Comparison of ENCODE assay signal across 8 cellular contexts in genomic region chr15:68875377-68876116, GRCh38. TPM values are rescaled to one million over a fixed set of nuclear protein-coding genes. Genes with fewer than 3 reads are reported as not detected.
DNase-seq lines count a peak whose midpoint lies in the region; ATAC-seq and TF ChIP-seq lines count a peak whose summit lies in the region.

No MANE protein-coding gene starts in this region.

- TF ChIP-seq EP300 in neural cell (conservative IDR thresholded peaks at IDR 0.05; ENCODE audit: poor library complexity, severe bottlenecking) = no peak

- ATAC-seq in foreskin keratinocyte (peak; percentile 57), GM21529 (IDR thresholded peaks at IDR 0.05; ENCODE audit: unreplicated experiment) (no peak)

- DNase-seq in Daoy (ENCODE audit: low read depth) (peak; percentile 87), MM.1S (peak; percentile 87), SHP77 treated with DMSO at 0.1 percent for 48 hours (lab: John Stamatoyannopoulos, UW) (peak; percentile 60), foreskin keratinocyte (peak; percentile 43 to 69)
- DNase-seq in activated effector memory CD4-positive, alpha-beta T cell treated with anti-CD3 and anti-CD28 coated beads, Interleukin-2, amount 50 U/mL, for 16 hours = peak; percentile 96
- peak; percentile 85 for DNase-seq in stimulated activated naive CD4-positive, alpha-beta T cell treated with Interleukin-2 at 50 U/mL for 16 hours (lab: John Stamatoyannopoulos, UW)

- no peaks in the 10 kb centered on the region for H3K36me3 ChIP-seq in MM.1S (replicated peaks; ENCODE audit: insufficient read depth, low read length)
- H3K36me3 ChIP-seq in neural cell (ENCODE audit: insufficient read depth, low read length) = no peaks in the 10 kb centered on the region

- H3K4me3 ChIP-seq in MM.1S (ENCODE audit: low read length) (no peak overlapping the region), neural cell (ENCODE audit: low read length) (peak overlapping the region; percentile 60)

- H3K79me2 ChIP-seq in MM.1S (ENCODE audit: low read length) (no peaks in the 10 kb centered on the region), neural cell (replicated peaks; ENCODE audit: insufficient read depth, low read length) (no peaks in the 10 kb centered on the region)

- H3K9me2 ChIP-seq in MM.1S (replicated peaks; ENCODE audit: insufficient read depth, low read length) (no peaks in the 10 kb centered on the region), neural cell (ENCODE audit: insufficient read depth, low read length) (no peaks in the 10 kb centered on the region)

- H3K4me1 ChIP-seq in MM.1S (ENCODE audit: low read length) = no peaks in the 10 kb centered on the region
- no peaks in the 10 kb centered on the region for H3K4me1 ChIP-seq in foreskin keratinocyte

- TF ChIP-seq RAD21 in neural cell (conservative IDR thresholded peaks at IDR 0.05) = peak; percentile 98

- H3K27me3 ChIP-seq in MM.1S (replicated peaks; ENCODE audit: insufficient read depth, low read length) (no peaks in the 10 kb centered on the region), foreskin keratinocyte (peaks cover 38% of the 10 kb centered on the region), neural cell (ENCODE audit: insufficient read depth, low read depth, low read length) (no peaks in the 10 kb centered on the region)

- H4K20me1 ChIP-seq in MM.1S (ENCODE audit: insufficient read depth, low read length) = no peaks in the 10 kb centered on the region
- no peaks in the 10 kb centered on the region for H4K20me1 ChIP-seq in neural cell (ENCODE audit: insufficient read depth)

- H3F3A ChIP-seq in MM.1S (ENCODE audit: insufficient read depth, low read length) (no peaks in the 10 kb centered on the region), neural cell (ENCODE audit: insufficient read depth, low read length, poor library complexity, severe bottlenecking) (no peaks in the 10 kb centered on the region)

- H3K27ac ChIP-seq in MM.1S (ENCODE audit: low read length) (no peak overlapping the region), foreskin keratinocyte (no peak overlapping the region), neural cell (ENCODE audit: low read length) (no peak overlapping the region)

- peak; percentile 85 for TF ChIP-seq CTCF in MM.1S (IDR thresholded peaks at IDR 0.05; ENCODE audit: low read length)
- peak; percentile 95 for TF ChIP-seq CTCF in foreskin keratinocyte (conservative IDR thresholded peaks at IDR 0.05)
- TF ChIP-seq CTCF in neural cell (IDR thresholded peaks at IDR 0.05; ENCODE audit: poor library complexity, severe bottlenecking) = peak; percentile 96

- 0 out of 2 replicates have a peak overlapping the region, but pooled peaks have one; percentile 26 for H2AFZ ChIP-seq in MM.1S (ENCODE audit: low read length)
- H2AFZ ChIP-seq in neural cell (ENCODE audit: low read depth, low read length) = no peak overlapping the region

- H3K9me3 ChIP-seq in MM.1S (replicated peaks; ENCODE audit: insufficient read depth, low read length) = no peaks in the 10 kb centered on the region
- H3K9me3 ChIP-seq in neural cell (ENCODE audit: low read length) = no peaks in the 10 kb centered on the region

- H3K9ac ChIP-seq in MM.1S (ENCODE audit: low read length) (no peak overlapping the region), neural cell (ENCODE audit: low read length) (no peak overlapping the region)

- H3K4me2 ChIP-seq in MM.1S (ENCODE audit: low read depth, low read length) (peak overlapping the region; percentile 24; the same call in 1 of the 2 replicates), neural cell (ENCODE audit: low read length) (peak overlapping the region; percentile 38)

TF ChIP-seq in neural cell, 6 proteins besides CTCF, POLR2A, EP300 and RAD21:
- peak; percentile 81 for TF ChIP-seq MXI1 (conservative IDR thresholded peaks at IDR 0.05; ENCODE audit: poor library complexity, severe bottlenecking)
- no peak for TF ChIP-seq REST (IDR thresholded peaks at IDR 0.05; ENCODE audit: borderline replicate concordance)
- peak; percentile 99 for TF ChIP-seq SMC3 (conservative IDR thresholded peaks at IDR 0.05; ENCODE audit: poor library complexity)

RNA-seq across cellular contexts. Expression of gene SPESP1, which starts 54.8 kb away (rescaled TPM):
- not detected in 2 replicates for total RNA-seq in Daoy (2014; rRNA removed; shearing (Covaris generic))
- total RNA-seq in foreskin keratinocyte = 6.2 and 6.7 TPM in 2 replicates
- polyA plus RNA-seq in foreskin keratinocyte = 4.1 and 5.5 TPM in 2 replicates
- polyA plus RNA-seq in neural cell = not detected in 2 replicates
- polyA minus RNA-seq in neural cell = not detected in 2 replicates

RNA-seq across cellular contexts. Expression of gene ANP32A, which starts 54.9 kb away (rescaled TPM):
- total RNA-seq in Daoy (2014; rRNA removed; shearing (Covaris generic)) = 104 and 152 TPM in 2 replicates
- total RNA-seq in foreskin keratinocyte = 104 and 145 TPM in 2 replicates
- polyA plus RNA-seq in foreskin keratinocyte (150 and 179 TPM in 2 replicates), neural cell (181 and 190 TPM in 2 replicates)
- polyA minus RNA-seq in neural cell = 130 and 157 TPM in 2 replicates
